In the genomic region with DNA sequence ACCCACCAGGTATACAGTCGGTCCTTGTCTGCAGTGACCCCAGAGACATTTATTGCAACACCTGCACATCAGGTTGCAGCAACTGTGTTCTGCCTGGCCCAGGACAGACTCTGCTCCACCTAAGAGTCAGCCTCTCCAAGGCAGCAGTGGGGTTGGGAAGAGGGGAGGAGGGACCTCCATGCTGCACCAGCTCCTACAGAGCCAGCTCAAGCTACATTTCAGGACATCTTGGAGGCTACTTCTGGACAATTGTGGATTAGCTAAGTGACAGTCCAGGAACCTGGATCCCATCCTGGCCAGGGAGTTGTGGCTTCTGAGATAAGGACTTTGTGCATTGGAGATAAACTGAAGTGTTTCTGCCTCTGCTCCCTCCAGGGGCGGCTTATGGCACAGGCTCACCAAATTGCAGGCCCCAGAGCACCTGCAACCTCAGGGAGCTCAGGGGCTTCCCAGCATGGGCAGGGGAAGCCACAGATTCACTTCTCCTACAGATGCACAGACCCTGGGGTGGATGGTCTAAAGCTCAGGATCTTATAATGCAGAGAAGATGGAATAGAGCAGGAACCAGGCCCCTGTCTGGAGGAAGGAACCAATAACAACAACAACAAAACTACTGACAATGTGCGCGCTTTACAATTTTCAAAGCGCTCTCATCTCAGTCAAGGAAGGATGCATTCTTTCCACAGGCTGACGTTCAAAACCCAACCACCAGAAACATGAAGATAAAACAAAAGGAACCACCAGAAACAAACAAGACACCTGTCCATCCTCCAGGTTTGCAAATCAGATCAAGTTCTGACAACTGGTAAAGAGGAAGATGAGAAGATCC, we compare ENCODE assay signal across 8 cellular contexts.
DNase-seq lines count a peak whose midpoint lies in the region; ATAC-seq and TF ChIP-seq lines count a peak whose summit lies in the region.

No MANE protein-coding gene starts in this region.

- peaks cover 27% of the 10 kb centered on the region for H3K36me3 Mint-ChIP-seq in activated CD4-positive, alpha-beta memory T cell treated with anti-CD3 and anti-CD28 coated beads, Interleukin-2, amount 10 ng/mL, durations not matched to agents 7 days and 5 days (ENCODE audit: low read depth)

- POLR2A ChIA-PET in activated CD4-positive, alpha-beta memory T cell treated with anti-CD3 and anti-CD28 coated beads, Interleukin-2, amount 10 ng/mL, durations not matched to agents 7 days and 5 days (lab: Charles Lee) = interaction anchor here (0.8 to 2.8 kb wide), 10 partner anchors 8 to 281 kb away, joined by 3 to 24 read pairs (median 5); a partner anchor contains a TSS

- DNase-seq in activated CD4-positive, alpha-beta memory T cell treated with anti-CD3 and anti-CD28 coated beads, Interleukin-2, amount 10 ng/mL, durations not matched to agents 7 days and 5 days = peak; percentile 46
- DNase-seq in UCSD-AML1 (lab: John Stamatoyannopoulos, UW; ENCODE audit: unreplicated experiment) = no peak
- no peak for DNase-seq in pons (ENCODE audit: low spot score)
- DNase-seq in NCI-H774 (lab: John Stamatoyannopoulos, UW) = no peak
- DNase-seq in dermis blood vessel endothelial cell = no peak

- ATAC-seq in GM18520 (IDR thresholded peaks at IDR 0.05; ENCODE audit: unreplicated experiment) (peak; percentile 12), HG02885 (IDR thresholded peaks at IDR 0.05; ENCODE audit: poor library complexity, unreplicated experiment) (peak; percentile 45)

- no peaks in the 10 kb centered on the region for H3K9me3 Mint-ChIP-seq in activated CD4-positive, alpha-beta memory T cell treated with anti-CD3 and anti-CD28 coated beads, Interleukin-2, amount 10 ng/mL, durations not matched to agents 7 days and 5 days

- no peak for TF ChIP-seq CTCF in neutrophil (IDR thresholded peaks at IDR 0.05)

- no peaks in the 10 kb centered on the region for H3K9me3 ChIP-seq in neutrophil

- H3K4me3 Mint-ChIP-seq in activated CD4-positive, alpha-beta memory T cell treated with anti-CD3 and anti-CD28 coated beads, Interleukin-2, amount 10 ng/mL, durations not matched to agents 7 days and 5 days = peak overlapping the region; percentile 38

- H3K4me3 ChIP-seq in neutrophil (ENCODE audit: low read depth in 1 of 2, low read length in 1 of 2) = peak overlapping the region in 1 of 2 experiments; percentile 11

- CTCF ChIA-PET in activated CD4-positive, alpha-beta memory T cell treated with anti-CD3 and anti-CD28 coated beads, Interleukin-2, amount 10 ng/mL, durations not matched to agents 7 days and 5 days (lab: Charles Lee) = interaction anchor here (1.0 to 1.3 kb wide), 2 partner anchors 119 to 130 kb away, joined by 5 to 6 read pairs; no protein-coding TSS in a partner anchor

- H3K27me3 Mint-ChIP-seq in activated CD4-positive, alpha-beta memory T cell treated with anti-CD3 and anti-CD28 coated beads, Interleukin-2, amount 10 ng/mL, durations not matched to agents 7 days and 5 days = no peaks in the 10 kb centered on the region

- H3K27ac Mint-ChIP-seq in activated CD4-positive, alpha-beta memory T cell treated with anti-CD3 and anti-CD28 coated beads, Interleukin-2, amount 10 ng/mL, durations not matched to agents 7 days and 5 days = peak overlapping the region; percentile 92

- H3K27me3 ChIP-seq in neutrophil = no peaks in the 10 kb centered on the region

- H3K4me1 ChIP-seq in neutrophil (ENCODE audit: control insufficient read depth in 1 of 2, insufficient read depth in 1 of 2, low read depth in 1 of 2, low read length in 1 of 2) = peaks cover 46 to 47% of the 10 kb centered on the region in 2 experiments

- H3K27ac ChIP-seq in neutrophil = peak overlapping the region; percentile 67

- peaks cover 70% of the 10 kb centered on the region for H3K4me1 Mint-ChIP-seq in activated CD4-positive, alpha-beta memory T cell treated with anti-CD3 and anti-CD28 coated beads, Interleukin-2, amount 10 ng/mL, durations not matched to agents 7 days and 5 days

- no peaks in the 10 kb centered on the region for H3K36me3 ChIP-seq in neutrophil
